ENCODE assay signal across 26 cellular contexts in the genomic region with DNA sequence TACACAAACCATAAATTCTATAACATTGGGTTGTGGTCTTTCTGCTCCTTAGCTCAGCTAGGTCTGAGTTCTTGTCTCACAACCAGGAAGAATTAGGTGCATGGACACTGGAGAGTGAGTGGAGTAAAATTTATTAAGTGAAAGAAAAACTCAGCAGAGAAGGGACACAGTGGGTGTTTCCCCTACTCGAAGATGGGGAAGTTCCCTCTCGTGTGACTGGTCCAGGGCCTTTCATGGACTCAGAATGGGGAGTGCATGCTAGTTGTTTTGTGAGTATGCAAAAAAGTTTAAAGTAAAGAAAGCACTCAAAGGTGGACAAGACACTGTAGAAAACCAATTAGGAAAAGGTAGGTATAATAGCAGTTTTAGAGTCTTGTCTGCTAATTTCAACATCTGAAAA.
"Had no signal": no experiment of that assay in that cellular context is flagged by ENCODE, and none has a peak within 500 bp of the region (broad histone marks: within the 10 kb centered on the region; RNA-seq: fewer than 3 reads in every experiment).

No MANE protein-coding gene starts in this region.

- H3K36me3 ChIP-seq: esophagus squamous epithelium, right lobe of liver, suprapubic skin, transverse colon, upper lobe of right lung, vagina had no signal

- H3K4me1 ChIP-seq: esophagus squamous epithelium, parathyroid adenoma, right lobe of liver, suprapubic skin, transverse colon, upper lobe of right lung, vagina had no signal

- ATAC-seq: effector memory CD8-positive, alpha-beta T cell; left lobe of liver; mucosa of descending colon; natural killer cell treated with Interleukin-12 subunit alpha and Interleukin-12 subunit beta and Interleukin-15 and Interleukin-18, amount 100 ng/mL, for 72 hours; right lobe of liver; stimulated activated naive CD8-positive, alpha-beta T cell treated with anti-CD3 and anti-CD28 coated beads, Interleukin-15, amount 100 ng/mL, for 72 hours; upper lobe of right lung had no signal

- H3K79me2 ChIP-seq: parathyroid adenoma had no signal

- H3K4me3 ChIP-seq: coronary artery, esophagus squamous epithelium, lung, mucosa of descending colon, right lobe of liver, suprapubic skin, transverse colon, upper lobe of right lung, vagina had no signal

- H3K9me3 ChIP-seq: esophagus squamous epithelium, mucosa of descending colon, right lobe of liver, suprapubic skin, transverse colon, upper lobe of right lung, vagina had no signal

- H2AFZ ChIP-seq: parathyroid adenoma had no signal

- H3K9ac ChIP-seq: parathyroid adenoma had no signal

- DNase-seq: dermis blood vessel endothelial cell; effector memory CD8-positive, alpha-beta T cell; erythroblast; esophagus squamous epithelium; foreskin melanocyte; glutamatergic neuron; kidney; mesenchymal stem cell; mucosa of descending colon; naive B cell; right lobe of liver; small intestine; stimulated activated CD4-positive, alpha-beta T cell treated with anti-CD3 and anti-CD28 coated beads, Interleukin-15, amount 100 ng/mL, for 24 hours; stimulated activated CD4-positive, alpha-beta T cell treated with anti-CD3 and anti-CD28 coated beads, Interleukin-2, amount 100 ng/mL, for 48 hours; stimulated activated naive CD4-positive, alpha-beta T cell; stimulated activated naive CD8-positive, alpha-beta T cell treated with anti-CD3 and anti-CD28 coated beads, Interleukin-15, amount 100 ng/mL, for 72 hours; transverse colon; upper lobe of right lung had no signal

- H3K27ac ChIP-seq: coronary artery, esophagus squamous epithelium, parathyroid adenoma, right lobe of liver, suprapubic skin, transverse colon, upper lobe of right lung, vagina had no signal

- H3K27me3 ChIP-seq: right lobe of liver, suprapubic skin, transverse colon, upper lobe of right lung, vagina had no signal

- FAIRE-seq: endometrium, kidney, small intestine had no signal
